In genomic region chr1:21909286-21909759, GRCh38 we compare ENCODE assay signal across 10 cellular contexts. TPM values are rescaled to one million over a fixed set of nuclear protein-coding genes. Genes with fewer than 3 reads are reported as not detected.
DNase-seq lines count a peak whose midpoint lies in the region; ATAC-seq and TF ChIP-seq lines count a peak whose summit lies in the region.
"Had no signal": no experiment of that assay in that cellular context is flagged by ENCODE, and none has a peak within 500 bp of the region (broad histone marks: within the 10 kb centered on the region; RNA-seq: fewer than 3 reads in every experiment).

No MANE protein-coding gene starts in this region.

- H3K27ac ChIP-seq in heart right ventricle (peak overlapping the region; percentile 84 to 99 (median 92)), uterus (peak overlapping the region; percentile 93)
- H3K27ac ChIP-seq: C4-2B had no signal

- peak overlapping the region in 3 of 10 donors; percentile 0 to 10 (median 5) for H3K4me3 ChIP-seq in heart right ventricle
- H3K4me3 ChIP-seq in uterus = no peak overlapping the region

- H3K9me3 Mint-ChIP-seq in nephron = no peaks in the 10 kb centered on the region

- peaks cover 71% of the 10 kb centered on the region for H3K4me1 Mint-ChIP-seq in nephron

- no peak for DNase-seq in heart right ventricle
- no peak for DNase-seq in left cardiac atrium
- peak; percentile 34 for DNase-seq in dermis blood vessel endothelial cell
- DNase-seq in uterus = peak in 1 of 2 donors; percentile 47
- DNase-seq in NOMO-1 (lab: John Stamatoyannopoulos, UW; ENCODE audit: unreplicated experiment in 2 of 2) = no peak
- no peak for DNase-seq in DMS 273 (lab: John Stamatoyannopoulos, UW; ENCODE audit: unreplicated experiment)
- DNase-seq: PC-3 had no signal

- no peaks in the 10 kb centered on the region for H3K9me3 ChIP-seq in heart right ventricle
- H3K9me3 ChIP-seq in uterus = no peaks in the 10 kb centered on the region

- peaks cover 89 to 100% (median 97%) of the 10 kb centered on the region in 9 donors for H3K4me1 ChIP-seq in heart right ventricle
- H3K4me1 ChIP-seq in uterus = peaks cover 30 to 75% of the 10 kb centered on the region in 2 donors

- no peak for TF ChIP-seq POLR2A in uterus (IDR thresholded peaks at IDR 0.05)

- intact Hi-C loops in heart right ventricle (cut with DNase I) (no loop called here), left cardiac atrium (cut with DNase I) (no loop called here), uterus (cut with DNase I; ENCODE audit: low total_unique reads) (no loop called here)

- H3K4me3 Mint-ChIP-seq in nephron = no peak overlapping the region

- no peaks in the 10 kb centered on the region for H3K27me3 ChIP-seq in heart right ventricle
- no peaks in the 10 kb centered on the region for H3K27me3 ChIP-seq in uterus

- no peak for ATAC-seq in heart right ventricle
- no peak for ATAC-seq in left cardiac atrium
- no peak for ATAC-seq in GM19023 (IDR thresholded peaks at IDR 0.05; ENCODE audit: unreplicated experiment)
- ATAC-seq: PC-3 had no signal

- peaks cover 5% of the 10 kb centered on the region for H3K36me3 Mint-ChIP-seq in nephron (ENCODE audit: low read depth)

- TF ChIP-seq CTCF in heart right ventricle (IDR thresholded peaks at IDR 0.05) (no peak), nephron (IDR thresholded peaks at IDR 0.05; ENCODE audit: unreplicated experiment in 3 of 3) (no peak), uterus (IDR thresholded peaks at IDR 0.05) (no peak)

- WGBS in heart right ventricle, 2 donors = 7 to 10% methylated on average over 1 of the region's 1 CpG

- H3K36me3 ChIP-seq in heart right ventricle (peaks cover 0 to 33% (median 0%) of the 10 kb centered on the region in 9 donors), uterus (no peaks in the 10 kb centered on the region)

- peak overlapping the region; percentile 88 to 98 (median 97) for H3K27ac Mint-ChIP-seq in nephron

- no peaks in the 10 kb centered on the region for H3K27me3 Mint-ChIP-seq in nephron (ENCODE audit: low read depth)

RNA-seq across cellular contexts. Expression of gene HSPG2, which starts 27.8 kb away (rescaled TPM):
- 100 to 1,000 TPM; 249 to 508 (median 320) TPM for total RNA-seq in heart right ventricle
- polyA plus RNA-seq in heart right ventricle = 100 to 1,000 TPM; 221 to 276 TPM
- total RNA-seq in left cardiac atrium = 100 to 1,000 TPM; 307 to 608 TPM
- total RNA-seq in dermis blood vessel endothelial cell = 1,406 and 1,997 TPM in 2 replicates
- total RNA-seq in uterus = 100 to 1,000 TPM in 3 of 4 donors, 10 to 100 TPM in 1; 96.8 to 677 (median 290) TPM
